ENCODE assay signal across 11 cellular contexts in genomic region chr4:112735474-112735951, GRCh38.
DNase-seq lines count a peak whose midpoint lies in the region; ATAC-seq and TF ChIP-seq lines count a peak whose summit lies in the region.
"Had no signal": no experiment of that assay in that cellular context is flagged by ENCODE, and none has a peak within 500 bp of the region (broad histone marks: within the 10 kb centered on the region; RNA-seq: fewer than 3 reads in every experiment).

No MANE protein-coding gene starts in this region.

- no peaks in the 10 kb centered on the region for H3K27me3 ChIP-seq in thyroid gland
- H3K27me3 ChIP-seq: tibial nerve had no signal

- intact Hi-C loops in thyroid gland (cut with DNase I) = no loop called here

- no peaks in the 10 kb centered on the region for H3K4me1 ChIP-seq in thyroid gland
- H3K4me1 ChIP-seq: tibial nerve had no signal

- H3K9me3 ChIP-seq in thyroid gland = no peaks in the 10 kb centered on the region
- H3K9me3 ChIP-seq: tibial nerve had no signal

- H3K4me1 Mint-ChIP-seq in activated T-helper 17 cell treated with anti-CD3 and anti-CD28 coated beads, Interleukin-2, amount 50 U/mL, for 72 hours = peaks cover 12% of the 10 kb centered on the region

- no peaks in the 10 kb centered on the region for H3K9me3 Mint-ChIP-seq in activated T-helper 17 cell treated with anti-CD3 and anti-CD28 coated beads, Interleukin-2, amount 50 U/mL, for 72 hours

- no peak overlapping the region for H3K4me3 ChIP-seq in thyroid gland (replicated peaks in 1 of 3)
- H3K4me3 ChIP-seq: tibial nerve had no signal

- H3K36me3 ChIP-seq in thyroid gland = no peaks in the 10 kb centered on the region
- H3K36me3 ChIP-seq: tibial nerve had no signal

- no peaks in the 10 kb centered on the region for H3K27me3 Mint-ChIP-seq in activated T-helper 17 cell treated with anti-CD3 and anti-CD28 coated beads, Interleukin-2, amount 50 U/mL, for 72 hours

- H3K4me3 Mint-ChIP-seq in activated T-helper 17 cell treated with anti-CD3 and anti-CD28 coated beads, Interleukin-2, amount 50 U/mL, for 72 hours = peak overlapping the region; percentile 12

- peak overlapping the region; percentile 46 for H3K27ac Mint-ChIP-seq in activated T-helper 17 cell treated with anti-CD3 and anti-CD28 coated beads, Interleukin-2, amount 50 U/mL, for 72 hours

- no peaks in the 10 kb centered on the region for H3K36me3 Mint-ChIP-seq in activated T-helper 17 cell treated with anti-CD3 and anti-CD28 coated beads, Interleukin-2, amount 50 U/mL, for 72 hours (ENCODE audit: low read depth)

- DNase-seq in dermis blood vessel endothelial cell = no peak
- DNase-seq in left lobe of liver (ENCODE audit: low spot score) = no peak
- no peak for DNase-seq in thyroid gland
- DNase-seq in NCI-H446 treated with DMSO at 0.1 percent for 48 hours (lab: John Stamatoyannopoulos, UW) = no peak
- DNase-seq: DMS53 had no signal

- no peak for TF ChIP-seq POLR2A in thyroid gland (IDR thresholded peaks at IDR 0.05)

- peak; percentile 83 for ATAC-seq in GM19438 (IDR thresholded peaks at IDR 0.05; ENCODE audit: low read depth, unreplicated experiment)
- ATAC-seq in HG03060 (IDR thresholded peaks at IDR 0.05; ENCODE audit: low read depth, unreplicated experiment) = peak; percentile 77
- ATAC-seq in activated T-helper 17 cell treated with anti-CD3 and anti-CD28 coated beads, Interleukin-2, amount 50 U/mL, for 72 hours (replicated peaks) = peak; percentile 82
- ATAC-seq in left lobe of liver = no peak
- ATAC-seq: sciatic nerve had no signal

- TF ChIP-seq CTCF in GM12873 (IDR thresholded peaks at IDR 0.05; ENCODE audit: insufficient read depth, low read depth, low read length, missing control alignments) (peak; percentile 2), thyroid gland (IDR thresholded peaks at IDR 0.05) (no peak)

- no peak overlapping the region for H3K27ac ChIP-seq in thyroid gland
- H3K27ac ChIP-seq: tibial nerve had no signal
